Comparison of ENCODE assay signal across 31 cellular contexts in the genomic region with DNA sequence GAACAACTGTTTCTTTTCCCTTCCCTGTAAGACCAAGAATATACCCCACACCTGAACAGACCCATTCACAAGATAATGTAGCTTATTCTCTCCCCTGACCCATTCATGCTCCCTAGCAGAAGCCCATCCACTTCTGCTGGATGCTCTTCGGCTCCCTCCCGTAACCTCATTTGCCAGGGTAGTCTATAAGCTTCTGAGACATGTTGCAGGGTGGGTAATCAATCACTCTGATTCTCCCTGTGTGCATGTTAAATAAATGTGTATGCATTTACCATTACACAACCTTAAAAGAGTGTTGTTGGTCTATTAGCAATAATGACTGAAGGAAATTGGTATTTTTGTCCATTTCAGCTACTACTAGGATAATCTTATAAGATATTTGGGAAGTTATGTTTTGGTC. TPM values are rescaled to one million over a fixed set of nuclear protein-coding genes. Genes with fewer than 3 reads are reported as not detected.
"Had no signal": no experiment of that assay in that cellular context is flagged by ENCODE, and none has a peak within 500 bp of the region (broad histone marks: within the 10 kb centered on the region; RNA-seq: fewer than 3 reads in every experiment).

No MANE protein-coding gene starts in this region.

- ATAC-seq: activated CD4-positive, CD25-positive, alpha-beta regulatory T cell treated with anti-CD3 and anti-CD28 coated beads, Interleukin-2, amount 50 U/mL, for 24 hours; activated naive CD8-positive, alpha-beta T cell treated with anti-CD3 and anti-CD28 coated beads, Interleukin-2, amount 50 U/mL, for 24 hours; activated T-helper 17 cell treated with anti-CD3 and anti-CD28 coated beads, Interleukin-2, amount 50 U/mL, for 72 hours; foreskin keratinocyte; heart left ventricle had no signal

- H3K4me1 ChIP-seq: breast epithelium, foreskin keratinocyte, prostate gland had no signal

- DNase-seq: activated CD4-positive, alpha-beta memory T cell treated with anti-CD3 and anti-CD28 coated beads for 36 hours; activated CD4-positive, alpha-beta T cell treated with anti-CD3 and anti-CD28 coated beads for 48 hours; activated CD8-positive, alpha-beta memory T cell treated with anti-CD3 and anti-CD28 coated beads, Interleukin-2, amount 50 U/mL, for 48 hours; activated gamma-delta T cell treated with Interleukin-2 at 50 U/mL for 16 hours; activated naive CD8-positive, alpha-beta T cell treated with anti-CD3 and anti-CD28 coated beads, Interleukin-2, amount 50 U/mL, for 24 hours; activated T-cell treated with anti-CD3 and anti-CD28 coated beads, Interleukin-2, amount 50 U/mL, for 24 hours; central memory CD4-positive, alpha-beta T cell; foreskin keratinocyte; heart left ventricle; naive B cell; nephron progenitor cell; stimulated activated CD4-positive, alpha-beta T cell treated with anti-CD3 and anti-CD28 coated beads, Interleukin-15, amount 100 ng/mL, for 24 hours; stimulated activated CD4-positive, alpha-beta T cell treated with anti-CD3 and anti-CD28 coated beads, Interleukin-2, amount 100 ng/mL, for 24 hours; stimulated activated naive CD4-positive, alpha-beta T cell; T-helper 1 cell; testis had no signal

- H3K27ac ChIP-seq: foreskin keratinocyte, neutrophil, prostate gland, testis, VCaP had no signal

- H3K4me3 ChIP-seq: esophagus muscularis mucosa, prostate gland, testis had no signal

- H3K36me3 ChIP-seq: breast epithelium, esophagus muscularis mucosa, heart left ventricle, neutrophil, prostate gland, upper lobe of left lung had no signal

- H3K9me3 ChIP-seq: breast epithelium, esophagus muscularis mucosa, heart left ventricle, neutrophil, prostate gland, testis, upper lobe of left lung had no signal

- H3K27me3 ChIP-seq: breast epithelium, esophagus muscularis mucosa, testis had no signal

RNA-seq across cellular contexts. Expression of a gene that starts 1.3 kb away (rescaled TPM):
- total RNA-seq: activated CD4-positive, alpha-beta memory T cell treated with anti-CD3 and anti-CD28 coated beads for 36 hours; activated CD8-positive, alpha-beta memory T cell treated with anti-CD3 and anti-CD28 coated beads for 36 hours; activated T-helper 17 cell treated with anti-CD3 and anti-CD28 coated beads, Interleukin-2, amount 50 U/mL, for 72 hours; lung microvascular endothelial cell; osteocyte had no signal

RNA-seq across cellular contexts. Expression of a gene that starts 8.1 kb away (rescaled TPM):
- total RNA-seq: activated CD4-positive, alpha-beta memory T cell treated with anti-CD3 and anti-CD28 coated beads for 36 hours; activated CD8-positive, alpha-beta memory T cell treated with anti-CD3 and anti-CD28 coated beads for 36 hours; activated T-helper 17 cell treated with anti-CD3 and anti-CD28 coated beads, Interleukin-2, amount 50 U/mL, for 72 hours; breast epithelium; esophagus muscularis mucosa; foreskin keratinocyte; heart left ventricle; kidney epithelial cell; left lobe of liver; lung microvascular endothelial cell; mesenteric fat pad; mucosa of gallbladder; osteocyte; prostate gland; testis; upper lobe of left lung had no signal
- polyA plus RNA-seq: foreskin keratinocyte, heart left ventricle had no signal

RNA-seq across cellular contexts. Expression of a gene that starts 11.6 kb away (rescaled TPM):
- total RNA-seq: activated CD4-positive, alpha-beta memory T cell treated with anti-CD3 and anti-CD28 coated beads for 36 hours; activated CD8-positive, alpha-beta memory T cell treated with anti-CD3 and anti-CD28 coated beads for 36 hours; activated T-helper 17 cell treated with anti-CD3 and anti-CD28 coated beads, Interleukin-2, amount 50 U/mL, for 72 hours; breast epithelium; esophagus muscularis mucosa; foreskin keratinocyte; heart left ventricle; kidney epithelial cell; left lobe of liver; lung microvascular endothelial cell; mesenteric fat pad; mucosa of gallbladder; osteocyte; prostate gland; testis; upper lobe of left lung had no signal
- polyA plus RNA-seq: foreskin keratinocyte, heart left ventricle had no signal

RNA-seq across cellular contexts. Expression of a gene that starts 29.2 kb away (rescaled TPM):
- total RNA-seq: activated CD4-positive, alpha-beta memory T cell treated with anti-CD3 and anti-CD28 coated beads for 36 hours; activated CD8-positive, alpha-beta memory T cell treated with anti-CD3 and anti-CD28 coated beads for 36 hours; activated T-helper 17 cell treated with anti-CD3 and anti-CD28 coated beads, Interleukin-2, amount 50 U/mL, for 72 hours; breast epithelium; esophagus muscularis mucosa; foreskin keratinocyte; heart left ventricle; kidney epithelial cell; left lobe of liver; lung microvascular endothelial cell; mesenteric fat pad; mucosa of gallbladder; osteocyte; prostate gland; testis; upper lobe of left lung had no signal
- polyA plus RNA-seq: foreskin keratinocyte, heart left ventricle had no signal

RNA-seq across cellular contexts. Expression of a gene that starts 49.9 kb away (rescaled TPM):
- total RNA-seq: activated CD4-positive, alpha-beta memory T cell treated with anti-CD3 and anti-CD28 coated beads for 36 hours; activated CD8-positive, alpha-beta memory T cell treated with anti-CD3 and anti-CD28 coated beads for 36 hours; activated T-helper 17 cell treated with anti-CD3 and anti-CD28 coated beads, Interleukin-2, amount 50 U/mL, for 72 hours; breast epithelium; esophagus muscularis mucosa; foreskin keratinocyte; heart left ventricle; kidney epithelial cell; left lobe of liver; lung microvascular endothelial cell; mesenteric fat pad; mucosa of gallbladder; osteocyte; prostate gland; testis; upper lobe of left lung had no signal
- polyA plus RNA-seq: foreskin keratinocyte, heart left ventricle had no signal
